ENCODE assay signal across 8 cellular contexts in the genomic region with DNA sequence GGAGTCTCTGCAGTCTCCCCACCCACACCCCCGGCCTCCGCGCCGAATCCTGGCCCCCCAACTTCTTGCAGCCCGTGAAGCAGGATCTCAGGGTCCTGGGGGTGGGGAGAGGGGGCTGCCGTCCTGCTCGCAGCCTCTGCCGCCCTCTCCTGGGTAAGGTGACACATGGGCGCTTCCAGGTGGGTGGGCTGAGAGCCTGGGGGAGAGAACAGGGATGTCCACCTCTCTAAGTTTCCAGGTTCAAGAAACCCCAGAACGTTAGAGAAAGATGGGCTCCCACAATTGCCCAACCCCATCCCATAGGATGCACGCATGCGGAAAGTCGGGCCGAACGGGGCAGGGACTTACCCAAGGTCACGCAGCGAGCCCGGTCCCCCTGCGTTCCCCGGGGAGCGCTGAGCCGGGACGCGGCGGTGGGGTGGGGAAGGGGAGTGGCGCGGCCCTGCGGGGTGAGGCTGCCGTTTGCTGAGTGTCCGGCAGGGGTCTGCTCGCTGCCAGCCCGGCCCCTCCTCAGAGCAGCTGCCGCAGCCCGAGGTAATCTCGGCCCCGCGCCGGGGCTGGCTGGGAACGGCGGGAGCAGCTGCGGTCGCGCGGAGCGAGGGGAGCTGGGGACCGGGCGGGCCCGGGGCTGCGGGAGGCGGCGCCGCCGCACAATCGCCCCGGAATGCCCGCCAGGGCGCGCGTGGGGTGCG. TPM values are rescaled to one million over a fixed set of nuclear protein-coding genes. Genes with fewer than 3 reads are reported as not detected.
DNase-seq lines count a peak whose midpoint lies in the region; TF ChIP-seq lines count a peak whose summit lies in the region.

No MANE protein-coding gene starts in this region.

- no peak overlapping the region for H2AK5ac ChIP-seq in H9 (ENCODE audit: insufficient read length, low read length)

- H3K27me3 Mint-ChIP-seq in H9 (ENCODE audit: low read depth) = no peaks in the 10 kb centered on the region
- H3K27me3 Mint-ChIP-seq in T-helper 2 cell treated with Interferon-gamma antibody and Interleukin-4, amounts not matched to agents 5 μg/mL and 100 μg/mL, for 36 hours (ENCODE audit: low read depth) = peaks cover 6% of the 10 kb centered on the region

- H3K9me3 ChIP-seq in H9 (ENCODE audit: control insufficient read depth, low read depth, low read length) (no peaks in the 10 kb centered on the region), iPS DF 6.9 (ENCODE audit: control insufficient read depth, insufficient read depth, low read length) (no peaks in the 10 kb centered on the region), skeletal muscle satellite cell (replicated peaks; ENCODE audit: low read length) (no peaks in the 10 kb centered on the region)

- H3K56ac ChIP-seq in H9 (ENCODE audit: insufficient read length, low read depth, low read length) = no peak overlapping the region

- peaks cover 0 to 5% (median 3%) of the 10 kb centered on the region in 3 experiments; a peak in 4 of 7 replicates for H3K36me3 Mint-ChIP-seq in H9 (ENCODE audit: insufficient read depth in 1 of 3, low read depth in 3 of 3)
- H3K36me3 Mint-ChIP-seq in T-helper 2 cell treated with Interferon-gamma antibody and Interleukin-4, amounts not matched to agents 5 μg/mL and 100 μg/mL, for 36 hours (ENCODE audit: low read depth) = peaks cover 16% of the 10 kb centered on the region

- H3K23ac ChIP-seq in H9 (ENCODE audit: insufficient read length, low read depth, low read length) = no peak overlapping the region

- TF ChIP-seq POLR2A in NB4 (IDR thresholded peaks at IDR 0.05; ENCODE audit: extremely low read depth, insufficient read length) = no peak

- H3K27ac Mint-ChIP-seq in H9 = peak overlapping the region in 2 of 3 experiments; percentile 51 to 92; a peak in 2 of 7 replicates
- H3K27ac Mint-ChIP-seq in T-helper 2 cell treated with Interferon-gamma antibody and Interleukin-4, amounts not matched to agents 5 μg/mL and 100 μg/mL, for 36 hours = peak overlapping the region; percentile 62

- in situ Hi-C loops in astrocyte of the cerebellum (cut with HindIII; ENCODE audit: low sequenced_read_pairs) = no loop called here

- H2BK15ac ChIP-seq in H9 (ENCODE audit: low read depth, low read length) = no peak overlapping the region

- no peak overlapping the region for H4K5ac ChIP-seq in H9 (ENCODE audit: insufficient read length, low read depth, low read length)

- H3K36me3 ChIP-seq in iPS DF 6.9 (ENCODE audit: control insufficient read depth, insufficient read depth, low read length) = no peaks in the 10 kb centered on the region
- peaks cover 23% of the 10 kb centered on the region for H3K36me3 ChIP-seq in skeletal muscle satellite cell (ENCODE audit: insufficient read depth, low read length)

- WGBS in H9 (ENCODE audit: extremely low coverage, insufficient read length, low lambda C conversion rate) = no CpG with 5 or more reads among the region's 60 CpGs
- WGBS in iPS DF 6.9 (ENCODE audit: insufficient coverage, insufficient read length) = no CpG with 5 or more reads among the region's 60 CpGs

- H3K18ac ChIP-seq in H9 (ENCODE audit: insufficient read length, low read depth, low read length) = no peak overlapping the region

- no peak overlapping the region for H3T11ph ChIP-seq in H9 (ENCODE audit: low read length)

- H2AFZ ChIP-seq in H9 (ENCODE audit: low read length) = no peak overlapping the region

- peaks cover 9% of the 10 kb centered on the region; the same call in 1 of the 2 replicates for H3K4me1 ChIP-seq in H9 (ENCODE audit: insufficient read depth, low read length)
- peaks cover 13% of the 10 kb centered on the region for H3K4me1 ChIP-seq in iPS DF 6.9 (ENCODE audit: control insufficient read depth, insufficient read depth, low read length)
- H3K4me1 ChIP-seq in skeletal muscle satellite cell (ENCODE audit: control insufficient read depth, insufficient read depth, low read length) = peaks cover 20% of the 10 kb centered on the region

- H3K14ac ChIP-seq in H9 (ENCODE audit: insufficient read depth, low read length) = no peak overlapping the region

- H3K4ac ChIP-seq in H9 (ENCODE audit: low read depth, low read length) = no peak overlapping the region

- H3K4me1 Mint-ChIP-seq in H9 = peaks cover 36 to 40% of the 10 kb centered on the region in 2 experiments
- H3K4me1 Mint-ChIP-seq in T-helper 2 cell treated with Interferon-gamma antibody and Interleukin-4, amounts not matched to agents 5 μg/mL and 100 μg/mL, for 36 hours (ENCODE audit: low read depth) = peaks cover 9% of the 10 kb centered on the region

- no peak overlapping the region for H2BK20ac ChIP-seq in H9 (ENCODE audit: low read depth, low read length, poor library complexity, severe bottlenecking)

- DNase-seq in EL (peak; percentile 67), H9 (peak; percentile 84), NB4 (ENCODE audit: low read depth) (peak; percentile 87), astrocyte of the cerebellum (ENCODE audit: low read depth) (no peak), iPS DF 6.9 (ENCODE audit: low read depth, low spot score) (peak; percentile 37), superior temporal gyrus (ENCODE audit: extremely low spot score) (no peak)
- DNase-seq in T-helper 2 cell treated with Interferon-gamma antibody and Interleukin-4, amounts not matched to agents 5 μg/mL and 100 μg/mL, for 36 hours (ENCODE audit: low spot score) = peak; percentile 55

- H2BK12ac ChIP-seq in H9 (ENCODE audit: insufficient read length, low read depth, low read length) = no peak overlapping the region

- no peak overlapping the region for H4K8ac ChIP-seq in H9 (replicated peaks; ENCODE audit: insufficient read length, low read depth, low read length)

- H3K79me1 ChIP-seq in H9 (ENCODE audit: insufficient read depth, low read depth, low read length, poor library complexity, severe bottlenecking) = no peaks in the 10 kb centered on the region

- H2BK120ac ChIP-seq in H9 (ENCODE audit: low read depth, low read length, poor library complexity, severe bottlenecking) = no peak overlapping the region

- peaks cover 2% of the 10 kb centered on the region; the same call in 1 of the 2 replicates for H3K79me2 ChIP-seq in H9 (ENCODE audit: insufficient read depth, low read length)

- H3K4me3 Mint-ChIP-seq in H9 = peak overlapping the region; percentile 80 to 90
- H3K4me3 Mint-ChIP-seq in T-helper 2 cell treated with Interferon-gamma antibody and Interleukin-4, amounts not matched to agents 5 μg/mL and 100 μg/mL, for 36 hours = peak overlapping the region; percentile 90

- H3K23me2 ChIP-seq in H9 (ENCODE audit: insufficient read length, low read depth, low read length, poor library complexity, severe bottlenecking) = peaks cover 14% of the 10 kb centered on the region

- no peak overlapping the region for H4K91ac ChIP-seq in H9 (ENCODE audit: insufficient read length, low read depth, low read length)

- H3K27ac ChIP-seq in H9 (ENCODE audit: insufficient read length, low read depth, low read length) = no peak overlapping the region
- no peak overlapping the region for H3K27ac ChIP-seq in iPS DF 6.9 (ENCODE audit: low read length)

- no peaks in the 10 kb centered on the region for H3K27me3 ChIP-seq in H9 (ENCODE audit: insufficient read depth, low read length)
- no peaks in the 10 kb centered on the region for H3K27me3 ChIP-seq in iPS DF 6.9 (ENCODE audit: control insufficient read depth, insufficient read depth, low read length)
- H3K27me3 ChIP-seq in skeletal muscle satellite cell (ENCODE audit: control insufficient read depth, insufficient read depth, low read length) = no peaks in the 10 kb centered on the region

- H3K4me3 ChIP-seq in NB4 (ENCODE audit: low read depth, low read length) (peak overlapping the region; percentile 88), astrocyte of the cerebellum (ENCODE audit: low read depth, low read length) (peak overlapping the region; percentile 93), iPS DF 6.9 (ENCODE audit: low read length) (peak overlapping the region; percentile 95; the same call in 1 of the 2 replicates), skeletal muscle satellite cell (ENCODE audit: low read length) (peak overlapping the region; percentile 100)

- no peaks in the 10 kb centered on the region for H3K9me3 Mint-ChIP-seq in H9
- H3K9me3 Mint-ChIP-seq in T-helper 2 cell treated with Interferon-gamma antibody and Interleukin-4, amounts not matched to agents 5 μg/mL and 100 μg/mL, for 36 hours = no peaks in the 10 kb centered on the region

- H3K9ac ChIP-seq in H9 (ENCODE audit: extremely low read depth, insufficient read length, low read length) (no peak overlapping the region), skeletal muscle satellite cell (ENCODE audit: low read depth, low read length) (peak overlapping the region; percentile 97)

- H2BK5ac ChIP-seq in H9 (ENCODE audit: insufficient read length, low read length) = no peak overlapping the region

- no peaks in the 10 kb centered on the region for H4K20me1 ChIP-seq in H9 (ENCODE audit: control insufficient read depth, insufficient read depth, insufficient read length)

- peak; percentile 64 for TF ChIP-seq CTCF in H9 (conservative IDR thresholded peaks at IDR 0.05)
- TF ChIP-seq CTCF in NB4 (IDR thresholded peaks at IDR 0.05; ENCODE audit: low read depth, low read length) = peak; percentile 34
- peak; percentile 37 for TF ChIP-seq CTCF in astrocyte of the cerebellum (IDR thresholded peaks at IDR 0.05; ENCODE audit: low read depth, low read length, missing control alignments)

- H3K4me2 ChIP-seq in H9 (ENCODE audit: insufficient read depth, insufficient read length, low read length) = peak overlapping the region; percentile 61
- peak overlapping the region; percentile 96 for H3K4me2 ChIP-seq in skeletal muscle satellite cell (ENCODE audit: low read length)

RNA-seq across cellular contexts. Expression of a gene that starts 0.7 kb away (rescaled TPM):
- 175 and 178 TPM in 2 replicates for total RNA-seq in H9 (2021)
- 139 and 152 TPM in 2 replicates for total RNA-seq in skeletal muscle satellite cell (2012; rRNA removed)

RNA-seq across cellular contexts. Expression of a gene that starts 11.0 kb away (rescaled TPM):
- 0.44 and 0.61 TPM in 2 replicates for total RNA-seq in H9 (2021)
- not detected in 2 replicates for total RNA-seq in skeletal muscle satellite cell (2012; rRNA removed)

RNA-seq across cellular contexts. Expression of a gene that starts 46.7 kb away (rescaled TPM):
- total RNA-seq in H9 (2021) = 31.3 and 31.6 TPM in 2 replicates
- total RNA-seq in skeletal muscle satellite cell (2012; rRNA removed) = 15.2 and 22.3 TPM in 2 replicates

RNA-seq across cellular contexts. Expression of a gene that starts 58.9 kb away (rescaled TPM):
- total RNA-seq in H9 (2021) = 66.7 and 73.4 TPM in 2 replicates
- total RNA-seq in skeletal muscle satellite cell (2012; rRNA removed) = 27.5 and 35.7 TPM in 2 replicates

RNA-seq across cellular contexts. Expression of a gene that starts 59.1 kb away (rescaled TPM):
- 898 and 954 TPM in 2 replicates for total RNA-seq in H9 (2021)
- 230 and 303 TPM in 2 replicates for total RNA-seq in skeletal muscle satellite cell (2012; rRNA removed)

Comparison
In these comparisons a context has a peak if more than half of its experiments do, and no peak if none do; other contexts are left out.
1. DNase-seq: peak in EL (single experiment), H9 (single experiment), NB4 (single experiment), T-helper 2 cell treated with Interferon-gamma antibody and Interleukin-4, amounts not matched to agents 5 μg/mL and 100 μg/mL, for 36 hours (single experiment) and iPS DF 6.9 (single experiment); none in astrocyte of the cerebellum (single experiment) and superior temporal gyrus (single experiment).
2. Peak in every context shown above with its lines, with median percentiles within 50 percentile points of each other: CTCF ChIP-seq and H3K4me3 ChIP-seq.